In the genomic region with DNA sequence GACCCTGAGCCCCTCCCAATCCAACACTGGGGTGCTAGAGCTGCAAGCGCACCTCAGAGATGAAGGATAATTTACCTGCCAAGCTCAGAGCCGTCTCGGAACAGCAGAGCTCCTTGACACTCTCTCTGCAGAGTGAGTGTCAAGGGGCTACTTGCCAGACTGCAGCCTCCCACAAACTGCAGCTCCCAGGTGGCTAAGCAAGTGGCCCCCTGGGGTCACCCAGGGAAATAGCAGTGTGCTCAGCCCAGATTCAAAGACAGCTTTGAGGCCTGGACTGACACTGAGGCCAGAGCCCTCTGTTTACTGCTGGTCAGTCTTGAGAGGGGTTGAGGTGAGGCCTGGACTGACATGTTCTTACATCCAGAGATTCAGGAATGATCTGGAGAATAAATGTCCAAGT, we compare ENCODE assay signal across 26 cellular contexts.
"Had no signal": no experiment of that assay in that cellular context is flagged by ENCODE, and none has a peak within 500 bp of the region (broad histone marks: within the 10 kb centered on the region; RNA-seq: fewer than 3 reads in every experiment).

No MANE protein-coding gene starts in this region.

- H3K4me3 ChIP-seq: coronary artery, dorsolateral prefrontal cortex, esophagus squamous epithelium, gastrocnemius medialis, heart right ventricle, left lung, lower lobe of right lung, mucosa of descending colon had no signal

- FAIRE-seq: endometrium, islet of Langerhans, keratinocyte had no signal

- DNase-seq: cerebellar nuclear complex; dermis blood vessel endothelial cell; dorsolateral prefrontal cortex; effector CD4-positive, alpha-beta T cell; effector memory CD4-positive, alpha-beta T cell; erythroblast; esophagus squamous epithelium; foreskin fibroblast; foreskin melanocyte; gastrocnemius medialis; glutamatergic neuron; head of caudate nucleus; heart right ventricle; hippocampal formation; left cardiac atrium; left lung; left ventricle myocardium superior; lower lobe of right lung; mesenchymal stem cell; mucosa of descending colon had no signal

- H3K36me3 ChIP-seq: esophagus squamous epithelium, gastrocnemius medialis, heart right ventricle, left lung, lower lobe of right lung had no signal

- H3K27ac ChIP-seq: coronary artery, dorsolateral prefrontal cortex, epithelial cell of prostate, esophagus squamous epithelium, gastrocnemius medialis, heart right ventricle, left lung, lower lobe of right lung had no signal

- H3K4me3 Mint-ChIP-seq: mesothelial cell of epicardium had no signal

- H3K27me3 ChIP-seq: esophagus squamous epithelium, gastrocnemius medialis, left lung had no signal

- ATAC-seq: gastrocnemius medialis, heart right ventricle, left cardiac atrium, left lung, left ventricle myocardium superior, lower lobe of right lung had no signal

- H3K9me3 ChIP-seq: esophagus squamous epithelium, gastrocnemius medialis, heart right ventricle, left lung, lower lobe of right lung, mucosa of descending colon had no signal

- H3K27ac Mint-ChIP-seq: mesothelial cell of epicardium had no signal

- H3K36me3 Mint-ChIP-seq: mesothelial cell of epicardium had no signal

- H3K4me1 ChIP-seq: esophagus squamous epithelium, gastrocnemius medialis, heart right ventricle, left lung, lower lobe of right lung had no signal
